In genomic region chr3:156792945-156793344, GRCh38 we compare ENCODE assay signal across 10 cellular contexts. TPM values are rescaled to one million over a fixed set of nuclear protein-coding genes. Genes with fewer than 3 reads are reported as not detected.
DNase-seq lines count a peak whose midpoint lies in the region; ATAC-seq and TF ChIP-seq lines count a peak whose summit lies in the region.
"Had no signal": no experiment of that assay in that cellular context is flagged by ENCODE, and none has a peak within 500 bp of the region (broad histone marks: within the 10 kb centered on the region; RNA-seq: fewer than 3 reads in every experiment).

No MANE protein-coding gene starts in this region.

- TF ChIP-seq CTCF in CD14-positive monocyte (IDR thresholded peaks at IDR 0.05) (no peak), GM13976 (IDR thresholded peaks at IDR 0.05; ENCODE audit: borderline replicate concordance, control extremely low read depth, extremely low read depth, insufficient read depth, missing control alignments) (no peak), mesothelial cell of epicardium (IDR thresholded peaks at IDR 0.05; ENCODE audit: unreplicated experiment) (no peak)

- in situ Hi-C loops in GM13976 (cut with MboI; ENCODE audit: low sequenced_read_pairs, unreplicated experiment) = no loop called here

- H3K9me3 Mint-ChIP-seq in CD14-positive monocyte (no peaks in the 10 kb centered on the region), immature natural killer cell (no peaks in the 10 kb centered on the region), mesothelial cell of epicardium (no peaks in the 10 kb centered on the region)

- intact Hi-C loops in CD14-positive monocyte (cut with micrococcal nuclease) = no loop called here

- DNase-seq in CD14-positive monocyte (ENCODE audit: low spot score) (no peak), RPMI7951 (ENCODE audit: low read depth) (peak; percentile 59), immature natural killer cell (peak; percentile 5 to 6 (median 6)), HT-29 (ENCODE audit: low spot score) (no peak), NOMO-1 treated with dmso at 0.1 percent for 144 hours (lab: John Stamatoyannopoulos, UW; ENCODE audit: unreplicated experiment) (no peak), GM13976 (ENCODE audit: low spot score) (no peak), mesothelial cell of epicardium (ENCODE audit: low spot score in 2 of 2, unreplicated experiment in 2 of 2) (no peak)
- DNase-seq: NCI-H146 had no signal

- H3K36me3 Mint-ChIP-seq in CD14-positive monocyte = no peaks in the 10 kb centered on the region
- peaks cover 2 to 4% (median 2%) of the 10 kb centered on the region in 3 donors for H3K36me3 Mint-ChIP-seq in immature natural killer cell
- H3K36me3 Mint-ChIP-seq in mesothelial cell of epicardium = no peaks in the 10 kb centered on the region

- peak; percentile 54 for ATAC-seq in GM18909 (IDR thresholded peaks at IDR 0.05; ENCODE audit: poor library complexity, unreplicated experiment)
- ATAC-seq: HCT116 had no signal

- peaks cover 26% of the 10 kb centered on the region for H3K4me1 Mint-ChIP-seq in CD14-positive monocyte
- peaks cover 22 to 24% of the 10 kb centered on the region in 2 donors for H3K4me1 Mint-ChIP-seq in immature natural killer cell
- H3K4me1 Mint-ChIP-seq in mesothelial cell of epicardium = peaks cover 18% of the 10 kb centered on the region

- H3K27me3 Mint-ChIP-seq in CD14-positive monocyte (ENCODE audit: low read depth in 3 of 3) (no peaks in the 10 kb centered on the region), immature natural killer cell (ENCODE audit: low read depth in 3 of 3) (peaks cover 0 to 1% (median 0%) of the 10 kb centered on the region in 3 donors), mesothelial cell of epicardium (ENCODE audit: low read depth) (no peaks in the 10 kb centered on the region)

- H3K4me3 Mint-ChIP-seq in CD14-positive monocyte = no peak overlapping the region
- no peak overlapping the region for H3K4me3 Mint-ChIP-seq in immature natural killer cell
- no peak overlapping the region for H3K4me3 Mint-ChIP-seq in mesothelial cell of epicardium

- peak overlapping the region in 6 of 7 donors; percentile 19 to 77 (median 54) for H3K27ac Mint-ChIP-seq in CD14-positive monocyte
- H3K27ac Mint-ChIP-seq in immature natural killer cell = peak overlapping the region; percentile 65 to 85 (median 72)
- H3K27ac Mint-ChIP-seq in mesothelial cell of epicardium = no peak overlapping the region

RNA-seq across cellular contexts. Expression of gene LEKR1, which starts 33.2 kb away (rescaled TPM):
- under 1 TPM in 1 of 2 donors, not detected in 1; 0.51 TPM for polyA plus RNA-seq in CD14-positive monocyte
- 1.8 and 2.1 TPM in 2 replicates for total RNA-seq in RPMI7951 (2014; rRNA removed; shearing (Covaris generic))
- 1 to 10 TPM in 2 of 3 donors, not detected in 1; 1.6 to 2.1 TPM for polyA plus RNA-seq in immature natural killer cell
- total RNA-seq in HT-29 (2014; rRNA removed; shearing (Covaris generic)) = 1.4 and 3.1 TPM in 2 replicates
- 3.3 to 6.5 TPM (median 3.4 TPM) in 3 replicates for total RNA-seq in mesothelial cell of epicardium

Comparison
In these comparisons a context has a peak if more than half of its experiments do, and no peak if none do; other contexts are left out.
1. DNase-seq: peak in RPMI7951 (single experiment) and immature natural killer cell (3 of 3); none in CD14-positive monocyte (single experiment), HT-29 (single experiment), NOMO-1 treated with dmso at 0.1 percent for 144 hours (single experiment), GM13976 (single experiment) and mesothelial cell of epicardium (0 of 2).